Comparison of ENCODE assay signal across 1 cellular context in the genomic region with DNA sequence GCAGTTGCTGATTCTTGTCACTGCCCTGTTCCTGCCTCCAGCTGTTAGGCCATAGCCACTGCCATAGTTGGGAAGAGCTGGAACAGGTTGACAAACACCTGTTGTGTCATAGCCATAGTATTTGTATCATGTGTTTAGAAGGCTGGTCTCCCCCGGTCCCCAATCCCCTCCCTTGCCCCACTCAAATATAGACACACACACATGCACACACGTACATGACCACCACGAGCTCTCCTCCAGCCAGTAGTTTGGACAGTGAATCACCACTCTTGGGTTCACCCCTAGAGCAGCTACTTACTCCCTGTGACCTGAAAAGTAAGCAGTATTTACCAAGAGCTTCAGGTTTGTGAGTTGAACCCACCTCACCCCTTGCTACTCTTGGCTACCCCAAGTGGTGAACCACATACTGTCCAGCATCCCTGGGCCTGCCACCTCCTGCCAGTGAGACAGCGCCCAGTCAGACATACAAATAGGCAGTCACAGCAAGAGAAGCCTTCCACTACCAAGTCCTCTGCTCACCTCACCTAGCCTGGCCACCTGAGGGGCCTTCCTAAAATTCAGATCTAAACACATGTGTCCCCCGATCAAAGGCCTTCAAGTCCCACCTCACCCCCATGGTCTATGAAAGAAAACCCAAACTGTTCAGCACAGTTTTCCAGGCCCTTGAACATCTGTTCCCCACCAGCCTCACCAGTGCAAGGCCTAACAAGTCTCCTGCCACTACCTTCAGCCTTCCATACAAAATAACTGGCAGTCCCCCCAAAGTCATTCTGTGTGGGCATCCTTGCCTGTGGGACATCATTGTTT.
TF ChIP-seq lines count a peak whose summit lies in the region.

No MANE protein-coding gene starts in this region.

TF ChIP-seq in HepG2, 621 proteins besides CTCF, POLR2A, EP300 and RAD21 (continued from another document and continues in another):
- TF ChIP-seq AGO1 (IDR thresholded peaks at IDR 0.05; ENCODE audit: low read depth, low read length, poor library complexity, severe bottlenecking) = no peak
- TF ChIP-seq AHR (CRISPR knock-in tag; IDR thresholded peaks at IDR 0.05) = no peak
- TF ChIP-seq, protein P1, sequence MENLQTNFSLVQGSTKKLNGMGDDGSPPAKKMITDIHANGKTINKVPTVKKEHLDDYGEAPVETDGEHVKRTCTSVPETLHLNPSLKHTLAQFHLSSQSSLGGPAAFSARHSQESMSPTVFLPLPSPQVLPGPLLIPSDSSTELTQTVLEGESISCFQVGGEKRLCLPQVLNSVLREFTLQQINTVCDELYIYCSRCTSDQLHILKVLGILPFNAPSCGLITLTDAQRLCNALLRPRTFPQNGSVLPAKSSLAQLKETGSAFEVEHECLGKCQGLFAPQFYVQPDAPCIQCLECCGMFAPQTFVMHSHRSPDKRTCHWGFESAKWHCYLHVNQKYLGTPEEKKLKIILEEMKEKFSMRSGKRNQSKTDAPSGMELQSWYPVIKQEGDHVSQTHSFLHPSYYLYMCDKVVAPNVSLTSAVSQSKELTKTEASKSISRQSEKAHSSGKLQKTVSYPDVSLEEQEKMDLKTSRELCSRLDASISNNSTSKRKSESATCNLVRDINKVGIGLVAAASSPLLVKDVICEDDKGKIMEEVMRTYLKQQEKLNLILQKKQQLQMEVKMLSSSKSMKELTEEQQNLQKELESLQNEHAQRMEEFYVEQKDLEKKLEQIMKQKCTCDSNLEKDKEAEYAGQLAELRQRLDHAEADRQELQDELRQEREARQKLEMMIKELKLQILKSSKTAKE (CRISPR knock-in tag; IDR thresholded peaks at IDR 0.05; ENCODE audit: borderline replicate concordance) = no peak
- no peak for TF ChIP-seq ZC3H4 (CRISPR knock-in tag; IDR thresholded peaks at IDR 0.05; ENCODE audit: borderline replicate concordance)
- TF ChIP-seq KAT2B (IDR thresholded peaks at IDR 0.05; ENCODE audit: borderline replicate concordance, low read depth, low read length) = no peak
- TF ChIP-seq CEBPB (IDR thresholded peaks at IDR 0.05; ENCODE audit: borderline replicate concordance, low read depth, low read length) = peak; percentile 60; the same call in 1 of the 2 replicates
- TF ChIP-seq, protein P2, sequence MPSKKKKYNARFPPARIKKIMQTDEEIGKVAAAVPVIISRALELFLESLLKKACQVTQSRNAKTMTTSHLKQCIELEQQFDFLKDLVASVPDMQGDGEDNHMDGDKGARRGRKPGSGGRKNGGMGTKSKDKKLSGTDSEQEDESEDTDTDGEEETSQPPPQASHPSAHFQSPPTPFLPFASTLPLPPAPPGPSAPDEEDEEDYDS (CRISPR knock-in tag; IDR thresholded peaks at IDR 0.05) = no peak
- no peak for TF ChIP-seq ZSCAN25 (CRISPR knock-in tag; IDR thresholded peaks at IDR 0.05)
- no peak for TF ChIP-seq TEAD2 (CRISPR knock-in tag; IDR thresholded peaks at IDR 0.05)
- no peak for TF ChIP-seq ZNF30 (CRISPR knock-in tag; IDR thresholded peaks at IDR 0.05)
- no peak for TF ChIP-seq MTF1 (CRISPR knock-in tag; IDR thresholded peaks at IDR 0.05)
- no peak for TF ChIP-seq NFYB (CRISPR knock-in tag; IDR thresholded peaks at IDR 0.05)
- no peak for TF ChIP-seq ZNF589 (CRISPR knock-in tag; conservative IDR thresholded peaks at IDR 0.05)
- no peak for TF ChIP-seq ZNF260 (CRISPR knock-in tag; IDR thresholded peaks at IDR 0.05; ENCODE audit: borderline replicate concordance, low read depth)
- TF ChIP-seq, protein P3, sequence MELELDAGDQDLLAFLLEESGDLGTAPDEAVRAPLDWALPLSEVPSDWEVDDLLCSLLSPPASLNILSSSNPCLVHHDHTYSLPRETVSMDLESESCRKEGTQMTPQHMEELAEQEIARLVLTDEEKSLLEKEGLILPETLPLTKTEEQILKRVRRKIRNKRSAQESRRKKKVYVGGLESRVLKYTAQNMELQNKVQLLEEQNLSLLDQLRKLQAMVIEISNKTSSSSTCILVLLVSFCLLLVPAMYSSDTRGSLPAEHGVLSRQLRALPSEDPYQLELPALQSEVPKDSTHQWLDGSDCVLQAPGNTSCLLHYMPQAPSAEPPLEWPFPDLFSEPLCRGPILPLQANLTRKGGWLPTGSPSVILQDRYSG (CRISPR knock-in tag; IDR thresholded peaks at IDR 0.05) = no peak
- TF ChIP-seq, protein P4, sequence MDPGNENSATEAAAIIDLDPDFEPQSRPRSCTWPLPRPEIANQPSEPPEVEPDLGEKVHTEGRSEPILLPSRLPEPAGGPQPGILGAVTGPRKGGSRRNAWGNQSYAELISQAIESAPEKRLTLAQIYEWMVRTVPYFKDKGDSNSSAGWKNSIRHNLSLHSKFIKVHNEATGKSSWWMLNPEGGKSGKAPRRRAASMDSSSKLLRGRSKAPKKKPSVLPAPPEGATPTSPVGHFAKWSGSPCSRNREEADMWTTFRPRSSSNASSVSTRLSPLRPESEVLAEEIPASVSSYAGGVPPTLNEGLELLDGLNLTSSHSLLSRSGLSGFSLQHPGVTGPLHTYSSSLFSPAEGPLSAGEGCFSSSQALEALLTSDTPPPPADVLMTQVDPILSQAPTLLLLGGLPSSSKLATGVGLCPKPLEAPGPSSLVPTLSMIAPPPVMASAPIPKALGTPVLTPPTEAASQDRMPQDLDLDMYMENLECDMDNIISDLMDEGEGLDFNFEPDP (CRISPR knock-in tag; conservative IDR thresholded peaks at IDR 0.05) = no peak
- no peak for TF ChIP-seq CCDC6 (CRISPR knock-in tag; IDR thresholded peaks at IDR 0.05)
- no peak for TF ChIP-seq ZNF850 (CRISPR knock-in tag; conservative IDR thresholded peaks at IDR 0.05)
- no peak for TF ChIP-seq MTA3 (CRISPR knock-in tag; IDR thresholded peaks at IDR 0.05)
- TF ChIP-seq, protein P5, sequence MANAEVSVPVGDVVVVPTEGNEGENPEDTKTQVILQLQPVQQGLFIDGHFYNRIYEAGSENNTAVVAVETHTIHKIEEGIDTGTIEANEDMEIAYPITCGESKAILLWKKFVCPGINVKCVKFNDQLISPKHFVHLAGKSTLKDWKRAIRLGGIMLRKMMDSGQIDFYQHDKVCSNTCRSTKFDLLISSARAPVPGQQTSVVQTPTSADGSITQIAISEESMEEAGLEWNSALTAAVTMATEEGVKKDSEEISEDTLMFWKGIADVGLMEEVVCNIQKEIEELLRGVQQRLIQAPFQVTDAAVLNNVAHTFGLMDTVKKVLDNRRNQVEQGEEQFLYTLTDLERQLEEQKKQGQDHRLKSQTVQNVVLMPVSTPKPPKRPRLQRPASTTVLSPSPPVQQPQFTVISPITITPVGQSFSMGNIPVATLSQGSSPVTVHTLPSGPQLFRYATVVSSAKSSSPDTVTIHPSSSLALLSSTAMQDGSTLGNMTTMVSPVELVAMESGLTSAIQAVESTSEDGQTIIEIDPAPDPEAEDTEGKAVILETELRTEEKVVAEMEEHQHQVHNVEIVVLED (CRISPR knock-in tag; IDR thresholded peaks at IDR 0.05; ENCODE audit: borderline replicate concordance) = no peak
- TF ChIP-seq ZNF44 (CRISPR knock-in tag; IDR thresholded peaks at IDR 0.05) = no peak
- TF ChIP-seq, protein P6, sequence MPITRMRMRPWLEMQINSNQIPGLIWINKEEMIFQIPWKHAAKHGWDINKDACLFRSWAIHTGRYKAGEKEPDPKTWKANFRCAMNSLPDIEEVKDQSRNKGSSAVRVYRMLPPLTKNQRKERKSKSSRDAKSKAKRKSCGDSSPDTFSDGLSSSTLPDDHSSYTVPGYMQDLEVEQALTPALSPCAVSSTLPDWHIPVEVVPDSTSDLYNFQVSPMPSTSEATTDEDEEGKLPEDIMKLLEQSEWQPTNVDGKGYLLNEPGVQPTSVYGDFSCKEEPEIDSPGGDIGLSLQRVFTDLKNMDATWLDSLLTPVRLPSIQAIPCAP (CRISPR knock-in tag; IDR thresholded peaks at IDR 0.05; ENCODE audit: low read depth) = no peak
- TF ChIP-seq PHF20 (CRISPR knock-in tag; IDR thresholded peaks at IDR 0.05) = no peak
- TF ChIP-seq, protein P7, sequence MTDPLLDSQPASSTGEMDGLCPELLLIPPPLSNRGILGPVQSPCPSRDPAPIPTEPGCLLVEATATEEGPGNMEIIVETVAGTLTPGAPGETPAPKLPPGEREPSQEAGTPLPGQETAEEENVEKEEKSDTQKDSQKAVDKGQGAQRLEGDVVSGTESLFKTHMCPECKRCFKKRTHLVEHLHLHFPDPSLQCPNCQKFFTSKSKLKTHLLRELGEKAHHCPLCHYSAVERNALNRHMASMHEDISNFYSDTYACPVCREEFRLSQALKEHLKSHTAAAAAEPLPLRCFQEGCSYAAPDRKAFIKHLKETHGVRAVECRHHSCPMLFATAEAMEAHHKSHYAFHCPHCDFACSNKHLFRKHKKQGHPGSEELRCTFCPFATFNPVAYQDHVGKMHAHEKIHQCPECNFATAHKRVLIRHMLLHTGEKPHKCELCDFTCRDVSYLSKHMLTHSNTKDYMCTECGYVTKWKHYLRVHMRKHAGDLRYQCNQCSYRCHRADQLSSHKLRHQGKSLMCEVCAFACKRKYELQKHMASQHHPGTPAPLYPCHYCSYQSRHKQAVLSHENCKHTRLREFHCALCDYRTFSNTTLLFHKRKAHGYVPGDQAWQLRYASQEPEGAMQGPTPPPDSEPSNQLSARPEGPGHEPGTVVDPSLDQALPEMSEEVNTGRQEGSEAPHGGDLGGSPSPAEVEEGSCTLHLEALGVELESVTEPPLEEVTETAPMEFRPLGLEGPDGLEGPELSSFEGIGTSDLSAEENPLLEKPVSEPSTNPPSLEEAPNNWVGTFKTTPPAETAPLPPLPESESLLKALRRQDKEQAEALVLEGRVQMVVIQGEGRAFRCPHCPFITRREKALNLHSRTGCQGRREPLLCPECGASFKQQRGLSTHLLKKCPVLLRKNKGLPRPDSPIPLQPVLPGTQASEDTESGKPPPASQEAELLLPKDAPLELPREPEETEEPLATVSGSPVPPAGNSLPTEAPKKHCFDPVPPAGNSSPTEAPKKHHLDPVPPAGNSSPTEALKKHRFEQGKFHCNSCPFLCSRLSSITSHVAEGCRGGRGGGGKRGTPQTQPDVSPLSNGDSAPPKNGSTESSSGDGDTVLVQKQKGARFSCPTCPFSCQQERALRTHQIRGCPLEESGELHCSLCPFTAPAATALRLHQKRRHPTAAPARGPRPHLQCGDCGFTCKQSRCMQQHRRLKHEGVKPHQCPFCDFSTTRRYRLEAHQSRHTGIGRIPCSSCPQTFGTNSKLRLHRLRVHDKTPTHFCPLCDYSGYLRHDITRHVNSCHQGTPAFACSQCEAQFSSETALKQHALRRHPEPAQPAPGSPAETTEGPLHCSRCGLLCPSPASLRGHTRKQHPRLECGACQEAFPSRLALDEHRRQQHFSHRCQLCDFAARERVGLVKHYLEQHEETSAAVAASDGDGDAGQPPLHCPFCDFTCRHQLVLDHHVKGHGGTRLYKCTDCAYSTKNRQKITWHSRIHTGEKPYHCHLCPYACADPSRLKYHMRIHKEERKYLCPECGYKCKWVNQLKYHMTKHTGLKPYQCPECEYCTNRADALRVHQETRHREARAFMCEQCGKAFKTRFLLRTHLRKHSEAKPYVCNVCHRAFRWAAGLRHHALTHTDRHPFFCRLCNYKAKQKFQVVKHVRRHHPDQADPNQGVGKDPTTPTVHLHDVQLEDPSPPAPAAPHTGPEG (CRISPR knock-in tag; IDR thresholded peaks at IDR 0.05) = no peak
- TF ChIP-seq, protein P8, sequence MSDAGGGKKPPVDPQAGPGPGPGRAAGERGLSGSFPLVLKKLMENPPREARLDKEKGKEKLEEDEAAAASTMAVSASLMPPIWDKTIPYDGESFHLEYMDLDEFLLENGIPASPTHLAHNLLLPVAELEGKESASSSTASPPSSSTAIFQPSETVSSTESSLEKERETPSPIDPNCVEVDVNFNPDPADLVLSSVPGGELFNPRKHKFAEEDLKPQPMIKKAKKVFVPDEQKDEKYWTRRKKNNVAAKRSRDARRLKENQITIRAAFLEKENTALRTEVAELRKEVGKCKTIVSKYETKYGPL (CRISPR knock-in tag; IDR thresholded peaks at IDR 0.05) = no peak
- no peak for TF ChIP-seq NFE2L2 (IDR thresholded peaks at IDR 0.05; ENCODE audit: low read length)
- TF ChIP-seq ZBTB8A (CRISPR knock-in tag; IDR thresholded peaks at IDR 0.05; ENCODE audit: borderline replicate concordance, low read depth) = no peak
- no peak for TF ChIP-seq HNRNPH1 (optimal IDR thresholded peaks at IDR 0.05; ENCODE audit: low read depth, low read length)
- TF ChIP-seq ZFP90 (CRISPR knock-in tag; IDR thresholded peaks at IDR 0.05; ENCODE audit: borderline replicate concordance) = no peak
- no peak for TF ChIP-seq PCBP1 (IDR thresholded peaks at IDR 0.05; ENCODE audit: borderline replicate concordance, low read depth, low read length)
- no peak for TF ChIP-seq ZNF143 (CRISPR knock-in tag; IDR thresholded peaks at IDR 0.05)
- TF ChIP-seq PHF5A (CRISPR knock-in tag; IDR thresholded peaks at IDR 0.05; ENCODE audit: low read depth, unreplicated experiment) = no peak
- TF ChIP-seq ERF (CRISPR knock-in tag; IDR thresholded peaks at IDR 0.05) = no peak
- TF ChIP-seq, protein P9, sequence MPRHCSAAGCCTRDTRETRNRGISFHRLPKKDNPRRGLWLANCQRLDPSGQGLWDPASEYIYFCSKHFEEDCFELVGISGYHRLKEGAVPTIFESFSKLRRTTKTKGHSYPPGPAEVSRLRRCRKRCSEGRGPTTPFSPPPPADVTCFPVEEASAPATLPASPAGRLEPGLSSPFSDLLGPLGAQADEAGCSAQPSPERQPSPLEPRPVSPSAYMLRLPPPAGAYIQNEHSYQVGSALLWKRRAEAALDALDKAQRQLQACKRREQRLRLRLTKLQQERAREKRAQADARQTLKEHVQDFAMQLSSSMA (CRISPR knock-in tag; IDR thresholded peaks at IDR 0.05) = no peak
- TF ChIP-seq TARDBP (CRISPR knock-in tag; IDR thresholded peaks at IDR 0.05) = no peak
- no peak for TF ChIP-seq RORA (CRISPR knock-in tag; IDR thresholded peaks at IDR 0.05)
- no peak for TF ChIP-seq FIP1L1 (IDR thresholded peaks at IDR 0.05; ENCODE audit: borderline replicate concordance, insufficient read depth, low read depth, low read length)
- TF ChIP-seq, protein P10, sequence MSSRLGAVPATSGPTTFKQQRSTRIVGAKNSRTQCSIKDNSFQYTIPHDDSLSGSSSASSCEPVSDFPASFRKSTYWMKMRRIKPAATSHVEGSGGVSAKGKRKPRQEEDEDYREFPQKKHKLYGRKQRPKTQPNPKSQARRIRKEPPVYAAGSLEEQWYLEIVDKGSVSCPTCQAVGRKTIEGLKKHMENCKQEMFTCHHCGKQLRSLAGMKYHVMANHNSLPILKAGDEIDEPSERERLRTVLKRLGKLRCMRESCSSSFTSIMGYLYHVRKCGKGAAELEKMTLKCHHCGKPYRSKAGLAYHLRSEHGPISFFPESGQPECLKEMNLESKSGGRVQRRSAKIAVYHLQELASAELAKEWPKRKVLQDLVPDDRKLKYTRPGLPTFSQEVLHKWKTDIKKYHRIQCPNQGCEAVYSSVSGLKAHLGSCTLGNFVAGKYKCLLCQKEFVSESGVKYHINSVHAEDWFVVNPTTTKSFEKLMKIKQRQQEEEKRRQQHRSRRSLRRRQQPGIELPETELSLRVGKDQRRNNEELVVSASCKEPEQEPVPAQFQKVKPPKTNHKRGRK (CRISPR knock-in tag; IDR thresholded peaks at IDR 0.05) = no peak
- TF ChIP-seq ZNF124 (CRISPR knock-in tag; IDR thresholded peaks at IDR 0.05) = no peak
- no peak for TF ChIP-seq ZNF263 (CRISPR knock-in tag; IDR thresholded peaks at IDR 0.05)
- TF ChIP-seq, protein P11, sequence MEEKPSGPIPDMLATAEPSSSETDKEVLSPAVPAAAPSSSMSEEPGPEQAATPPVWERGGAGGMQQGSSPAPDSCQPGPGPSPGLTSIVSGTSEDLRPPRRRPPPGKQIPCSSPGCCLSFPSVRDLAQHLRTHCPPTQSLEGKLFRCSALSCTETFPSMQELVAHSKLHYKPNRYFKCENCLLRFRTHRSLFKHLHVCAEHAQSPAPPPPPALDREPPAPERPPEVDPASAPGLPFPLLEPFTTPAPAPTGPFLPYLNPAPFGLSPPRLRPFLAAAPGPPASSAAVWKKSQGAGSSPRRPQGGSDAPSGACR (CRISPR knock-in tag; IDR thresholded peaks at IDR 0.05) = no peak
- TF ChIP-seq CEBPG (CRISPR knock-in tag; IDR thresholded peaks at IDR 0.05) = no peak; the same call in 1 of the 2 replicates
